Comparison of ENCODE assay signal across 19 cellular contexts in genomic region chr12:124663771-124664366, GRCh38.
DNase-seq lines count a peak whose midpoint lies in the region; ATAC-seq, FAIRE-seq and TF ChIP-seq lines count a peak whose summit lies in the region.
"Had no signal": no experiment of that assay in that cellular context is flagged by ENCODE, and none has a peak within 500 bp of the region (broad histone marks: within the 10 kb centered on the region; RNA-seq: fewer than 3 reads in every experiment).

No MANE protein-coding gene starts in this region.

- H3K4me1 ChIP-seq in gastroesophageal sphincter, result peaks cover 3 to 27% (median 3%) of the 10 kb centered on the region in 3 donors

- DNase-seq in COLO829 (ENCODE audit: low spot score) (peak; percentile 91), astrocyte of the hippocampus (ENCODE audit: low read depth, low spot score) (peak; percentile 65), islet precursor cell (peak; percentile 98), progenitor cell of endocrine pancreas (ENCODE audit: low spot score, unreplicated experiment) (no peak), urothelium cell line (ENCODE audit: low spot score) (no peak)
- DNase-seq: activated CD4-positive, alpha-beta T cell treated with anti-CD3 and anti-CD28 coated beads, Interleukin-2, amount 10 ng/mL, durations not matched to agents 7 days and 5 days; activated naive CD8-positive, alpha-beta T cell treated with anti-CD3 and anti-CD28 coated beads for 36 hours; CD4-positive, CD25-positive, alpha-beta regulatory T cell; cerebellar nuclear complex; HFFc6; NCI-H1930; NCI-H526 treated with DMSO at 0.1 percent for 48 hours; small intestine; upper lobe of right lung had no signal

- FAIRE-seq in urothelium cell line (lab: Jason Lieb, UNC), result no peak
- FAIRE-seq: small intestine had no signal

- no peaks in the 10 kb centered on the region for H3K9me3 Mint-ChIP-seq in progenitor cell of endocrine pancreas (ENCODE audit: low read depth)
- H3K9me3 Mint-ChIP-seq in activated T-helper 17 cell treated with anti-CD3 and anti-CD28 coated beads, Interleukin-2, amount 50 U/mL, for 72 hours, result peaks cover 5% of the 10 kb centered on the region
- H3K9me3 Mint-ChIP-seq: HFFc6 had no signal

- H3K9me3 ChIP-seq in gastroesophageal sphincter, result peaks cover 0 to 11% (median 0%) of the 10 kb centered on the region in 3 donors
- H3K9me3 ChIP-seq: upper lobe of right lung had no signal

- peaks cover 12% of the 10 kb centered on the region for H3K4me1 Mint-ChIP-seq in progenitor cell of endocrine pancreas (ENCODE audit: low read depth)
- H3K4me1 Mint-ChIP-seq in activated T-helper 17 cell treated with anti-CD3 and anti-CD28 coated beads, Interleukin-2, amount 50 U/mL, for 72 hours, result no peaks in the 10 kb centered on the region
- H3K4me1 Mint-ChIP-seq: activated CD4-positive, alpha-beta T cell treated with anti-CD3 and anti-CD28 coated beads, Interleukin-2, amount 10 ng/mL, durations not matched to agents 7 days and 5 days; activated naive CD8-positive, alpha-beta T cell treated with anti-CD3 and anti-CD28 coated beads for 36 hours; IgD-negative memory B cell had no signal

- no peak overlapping the region for H3K4me3 ChIP-seq in gastroesophageal sphincter
- H3K4me3 ChIP-seq: upper lobe of right lung had no signal

- H3K27me3 Mint-ChIP-seq in progenitor cell of endocrine pancreas, result peaks cover 36% of the 10 kb centered on the region
- H3K27me3 Mint-ChIP-seq in activated T-helper 17 cell treated with anti-CD3 and anti-CD28 coated beads, Interleukin-2, amount 50 U/mL, for 72 hours, result no peaks in the 10 kb centered on the region
- H3K27me3 Mint-ChIP-seq: activated CD4-positive, alpha-beta T cell treated with anti-CD3 and anti-CD28 coated beads, Interleukin-2, amount 10 ng/mL, durations not matched to agents 7 days and 5 days; activated naive CD8-positive, alpha-beta T cell treated with anti-CD3 and anti-CD28 coated beads for 36 hours; CD4-positive, CD25-positive, alpha-beta regulatory T cell had no signal

- no peak for ATAC-seq in gastroesophageal sphincter
- no peak for ATAC-seq in activated T-helper 17 cell treated with anti-CD3 and anti-CD28 coated beads, Interleukin-2, amount 50 U/mL, for 72 hours (replicated peaks)
- ATAC-seq in HG02885 (IDR thresholded peaks at IDR 0.05; ENCODE audit: poor library complexity, unreplicated experiment), result no peak
- ATAC-seq: upper lobe of right lung had no signal

- no peak overlapping the region for H3K4me3 Mint-ChIP-seq in progenitor cell of endocrine pancreas (ENCODE audit: low read depth)
- H3K4me3 Mint-ChIP-seq in activated T-helper 17 cell treated with anti-CD3 and anti-CD28 coated beads, Interleukin-2, amount 50 U/mL, for 72 hours, result no peak overlapping the region
- H3K4me3 Mint-ChIP-seq: activated CD4-positive, alpha-beta T cell treated with anti-CD3 and anti-CD28 coated beads, Interleukin-2, amount 10 ng/mL, durations not matched to agents 7 days and 5 days; activated naive CD8-positive, alpha-beta T cell treated with anti-CD3 and anti-CD28 coated beads for 36 hours; CD4-positive, CD25-positive, alpha-beta regulatory T cell; HFFc6; IgD-negative memory B cell had no signal

- no peaks in the 10 kb centered on the region for H3K36me3 ChIP-seq in gastroesophageal sphincter
- H3K36me3 ChIP-seq: upper lobe of right lung had no signal

- H3K27ac Mint-ChIP-seq in progenitor cell of endocrine pancreas, result peak overlapping the region; percentile 77
- no peak overlapping the region for H3K27ac Mint-ChIP-seq in activated T-helper 17 cell treated with anti-CD3 and anti-CD28 coated beads, Interleukin-2, amount 50 U/mL, for 72 hours
- H3K27ac Mint-ChIP-seq: activated CD4-positive, alpha-beta T cell treated with anti-CD3 and anti-CD28 coated beads, Interleukin-2, amount 10 ng/mL, durations not matched to agents 7 days and 5 days; activated naive CD8-positive, alpha-beta T cell treated with anti-CD3 and anti-CD28 coated beads for 36 hours; HFFc6; IgD-negative memory B cell had no signal

- no peak for TF ChIP-seq EP300 in gastroesophageal sphincter (IDR thresholded peaks at IDR 0.05)

- 65 to 81% methylated on average over 5 to 6 of the region's 19 CpGs for WGBS in gastroesophageal sphincter (ENCODE audit: low coverage in 1 of 2), 2 donors

- peak overlapping the region in 2 of 4 donors; percentile 28 to 46 for H3K27ac ChIP-seq in gastroesophageal sphincter
- H3K27ac ChIP-seq: epithelial cell of prostate had no signal

- no peak for TF ChIP-seq CTCF in progenitor cell of endocrine pancreas (IDR thresholded peaks at IDR 0.05; ENCODE audit: unreplicated experiment)
- TF ChIP-seq CTCF in gastroesophageal sphincter (IDR thresholded peaks at IDR 0.05), result no peak

- no peaks in the 10 kb centered on the region for H3K27me3 ChIP-seq in gastroesophageal sphincter
- H3K27me3 ChIP-seq: upper lobe of right lung had no signal

- H3K36me3 Mint-ChIP-seq in progenitor cell of endocrine pancreas (ENCODE audit: insufficient read depth), result no peaks in the 10 kb centered on the region
- H3K36me3 Mint-ChIP-seq in activated T-helper 17 cell treated with anti-CD3 and anti-CD28 coated beads, Interleukin-2, amount 50 U/mL, for 72 hours (ENCODE audit: low read depth), result no peaks in the 10 kb centered on the region
- H3K36me3 Mint-ChIP-seq: IgD-negative memory B cell had no signal

- no peak for TF ChIP-seq POLR2A in gastroesophageal sphincter (IDR thresholded peaks at IDR 0.05)

Comparison
In these comparisons a context has a peak if more than half of its experiments do, and no peak if none do; other contexts are left out.
1. DNase-seq: peak in COLO829 (single experiment), astrocyte of the hippocampus (single experiment) and islet precursor cell (single experiment); none in progenitor cell of endocrine pancreas (single experiment) and urothelium cell line (single experiment).